ENCODE assay signal across 13 cellular contexts in genomic region chr3:21290557-21290956, GRCh38.
DNase-seq lines count a peak whose midpoint lies in the region; ATAC-seq, FAIRE-seq and TF ChIP-seq lines count a peak whose summit lies in the region.
"Had no signal": no experiment of that assay in that cellular context is flagged by ENCODE, and none has a peak within 500 bp of the region (broad histone marks: within the 10 kb centered on the region; RNA-seq: fewer than 3 reads in every experiment).

No MANE protein-coding gene starts in this region.

- no peak for TF ChIP-seq POLR2A in GM12878 (IDR thresholded peaks at IDR 0.05; ENCODE audit: low read depth, low read length)

- H3K27ac ChIP-seq in GM12878 (ENCODE audit: control insufficient read depth, insufficient read depth) (no peak overlapping the region), lower lobe of right lung (no peak overlapping the region)

- H3K9ac ChIP-seq in GM12878 (ENCODE audit: control insufficient read depth, insufficient read depth, low read length): no peak overlapping the region

- H3K36me3 Mint-ChIP-seq in Caco-2 (ENCODE audit: insufficient read depth, unreplicated experiment): no peaks in the 10 kb centered on the region

- DNase-seq in Caco-2: peak in 1 of 2 experiments; percentile 1
- DNase-seq in GM12878 (ENCODE audit: low read depth, low spot score): no peak
- no peak for DNase-seq in lower lobe of right lung
- no peak for DNase-seq in stimulated activated CD4-positive, alpha-beta T cell treated with anti-CD3 and anti-CD28 coated beads, Interleukin-1b, Interleukin-23, amount 100 ng/mL, for 48 hours
- DNase-seq in stimulated activated CD8-positive, alpha-beta memory T cell treated with anti-CD3 and anti-CD28 coated beads, Interleukin-4, amount 100 ng/mL, for 48 hours: no peak
- DNase-seq: activated naive CD4-positive, alpha-beta T cell; MG63; NK-92 treated with Interleukin-12 subunit alpha and Interleukin-12 subunit beta, amount 100 ng/mL, for 24 hours; retina had no signal

- no peak overlapping the region for H3K4me3 ChIP-seq in Caco-2 (ENCODE audit: low read depth, low read length)
- H3K4me3 ChIP-seq in GM12878: no peak overlapping the region
- no peak overlapping the region for H3K4me3 ChIP-seq in lower lobe of right lung
- H3K4me3 ChIP-seq: MG63 had no signal

- H3K4me3 Mint-ChIP-seq in Caco-2 (ENCODE audit: unreplicated experiment): no peak overlapping the region

- H3K27ac Mint-ChIP-seq in Caco-2 (ENCODE audit: unreplicated experiment): no peak overlapping the region

- H2AFZ ChIP-seq in GM12878 (ENCODE audit: control insufficient read depth, low read depth, low read length): no peak overlapping the region

- intact Hi-C loops in Caco-2 (cut with micrococcal nuclease; ENCODE audit: unreplicated experiment): no loop called here
- intact Hi-C loops in GM12878 (cut with micrococcal nuclease; ENCODE audit: unreplicated experiment): no loop called here
- intact Hi-C loops in lower lobe of right lung (cut with DNase I): no loop called here

- H3K9me3 Mint-ChIP-seq in Caco-2 (ENCODE audit: unreplicated experiment): no peaks in the 10 kb centered on the region

- H3K36me3 ChIP-seq in Caco-2 (ENCODE audit: control insufficient read depth, insufficient read depth, low read length) (no peaks in the 10 kb centered on the region), GM12878 (ENCODE audit: control insufficient read depth in 2 of 2, insufficient read depth in 2 of 2, low read length in 1 of 2) (no peaks in the 10 kb centered on the region), lower lobe of right lung (no peaks in the 10 kb centered on the region)
- H3K36me3 ChIP-seq: MG63 had no signal

- no peaks in the 10 kb centered on the region for H3K4me1 ChIP-seq in Caco-2
- no peaks in the 10 kb centered on the region for H3K4me1 ChIP-seq in GM12878 (ENCODE audit: control insufficient read depth, insufficient read depth, low read length)
- no peaks in the 10 kb centered on the region for H3K4me1 ChIP-seq in lower lobe of right lung

- peak; percentile 62 for ATAC-seq in HG03159 (IDR thresholded peaks at IDR 0.05; ENCODE audit: unreplicated experiment)
- peak; percentile 58; the same call in 1 of the 3 replicates for ATAC-seq in GM12878
- no peak for ATAC-seq in lower lobe of right lung
- ATAC-seq in GM19455 (IDR thresholded peaks at IDR 0.05; ENCODE audit: unreplicated experiment): no peak
- no peak for ATAC-seq in GM18873 (IDR thresholded peaks at IDR 0.05; ENCODE audit: low FRiP score, unreplicated experiment)

- H3K27me3 Mint-ChIP-seq in Caco-2 (ENCODE audit: insufficient read depth, unreplicated experiment): no peaks in the 10 kb centered on the region

- CTCF ChIA-PET in Caco-2 (lab: Charles Lee): no interaction called here
- CTCF ChIA-PET in GM12878 (lab: Yijun Ruan, JAX): interaction anchor here (0.6 to 1.8 kb wide), 9 partner anchors 11 to 193 kb away, joined by 3 to 7 read pairs (median 3); no protein-coding TSS in a partner anchor

- SMC1A ChIA-PET in GM12878 (lab: Charles Lee; ENCODE audit: uncharacterized antibody, unreplicated experiment): interaction anchor here (0.7 to 1.4 kb wide), 9 partner anchors 9 to 193 kb away, joined by 3 to 5 read pairs (median 3); no protein-coding TSS in a partner anchor

- in situ Hi-C loops in GM12878 (cut with MboI): no loop called here

- POLR2A ChIA-PET in Caco-2 (lab: Charles Lee): no interaction called here
- POLR2A ChIA-PET in GM12878 (lab: Charles Lee): no interaction called here

- no peak for FAIRE-seq in GM12878 (lab: Jason Lieb, UNC)
- FAIRE-seq: endometrium had no signal

- no peak overlapping the region for H3K4me2 ChIP-seq in GM12878 (ENCODE audit: control insufficient read depth, insufficient read depth)

- no peak for TF ChIP-seq EP300 in GM12878 (IDR thresholded peaks at IDR 0.05; ENCODE audit: borderline replicate concordance in 1 of 2, control insufficient read depth in 1 of 2, low read depth in 2 of 2, low read length in 2 of 2)

- BruUV-seq in Caco-2 (replicated peaks; lab: Mats Ljungman, UMichigan) (no TSS peak), GM12878 (replicated peaks; lab: Mats Ljungman, UMichigan) (no TSS peak)

- H3K4me1 Mint-ChIP-seq in Caco-2 (ENCODE audit: low read depth, unreplicated experiment): no peaks in the 10 kb centered on the region

- H3K79me2 ChIP-seq in GM12878 (ENCODE audit: control insufficient read depth, insufficient read depth, low read length): no peaks in the 10 kb centered on the region

- peak; percentile 10; the same call in 1 of the 2 replicates for TF ChIP-seq RAD21 in GM12878 (IDR thresholded peaks at IDR 0.05; ENCODE audit: insufficient read depth, low read depth, low read length)

- H3K9me3 ChIP-seq in Caco-2 (no peaks in the 10 kb centered on the region), GM12878 (replicated peaks; ENCODE audit: control insufficient read depth, insufficient read depth, low read length) (no peaks in the 10 kb centered on the region), lower lobe of right lung (no peaks in the 10 kb centered on the region)
- H3K9me3 ChIP-seq: MG63 had no signal

- TF ChIP-seq CTCF in Caco-2 (IDR thresholded peaks at IDR 0.05; ENCODE audit: insufficient read depth in 1 of 2, low read depth in 1 of 2, low read length in 1 of 2, severe bottlenecking in 1 of 2, unreplicated experiment in 1 of 2) (peak; percentile 37 to 49), GM12878 (IDR thresholded peaks at IDR 0.05 in 2 of 3, conservative IDR thresholded peaks at IDR 0.05 in 1 of 3; ENCODE audit: control insufficient read depth in 2 of 3, extremely low read depth in 1 of 3, insufficient read depth in 1 of 3, low read depth in 3 of 3, low read length in 3 of 3) (peak; percentile 16 to 51 (median 37); a peak in 4 of 6 replicates), lower lobe of right lung (IDR thresholded peaks at IDR 0.05) (peak; percentile 47)

- H3K27me3 ChIP-seq in Caco-2 (replicated peaks; ENCODE audit: control insufficient read depth, insufficient read depth, low read length) (no peaks in the 10 kb centered on the region), GM12878 (replicated peaks in 1 of 2; ENCODE audit: control insufficient read depth in 2 of 2, insufficient read depth in 2 of 2, low read length in 1 of 2) (no peaks in the 10 kb centered on the region), lower lobe of right lung (ENCODE audit: low read depth) (no peaks in the 10 kb centered on the region)
- H3K27me3 ChIP-seq: MG63 had no signal

- no peaks in the 10 kb centered on the region for H4K20me1 ChIP-seq in GM12878 (ENCODE audit: control insufficient read depth, insufficient read depth)

- RAD21 ChIA-PET in GM12878 (lab: Charles Lee; ENCODE audit: unreplicated experiment): interaction anchor here (2.4 kb wide), 1 partner anchor 194 kb away, joined by 6 read pairs; no protein-coding TSS in a partner anchor

- WGBS in GM12878 (ENCODE audit: insufficient coverage, insufficient replicate concordance, low lambda C conversion rate, missing lambda C conversion rate): 0% methylated on average over 1 of the region's 1 CpG

TF ChIP-seq in GM12878, 131 proteins besides CTCF, POLR2A, EP300 and RAD21:
- TF ChIP-seq IKZF1 (conservative IDR thresholded peaks at IDR 0.05): no peak
- no peak for TF ChIP-seq NFXL1 (IDR thresholded peaks at IDR 0.05; ENCODE audit: borderline replicate concordance)
- no peak for TF ChIP-seq PML (IDR thresholded peaks at IDR 0.05; ENCODE audit: low read length)
- no peak for TF ChIP-seq BACH1 (IDR thresholded peaks at IDR 0.05; ENCODE audit: borderline replicate concordance)
- no peak for TF ChIP-seq SMAD5 (IDR thresholded peaks at IDR 0.05; ENCODE audit: low read depth)
- TF ChIP-seq YBX1 (IDR thresholded peaks at IDR 0.05): no peak
- TF ChIP-seq IKZF2 (IDR thresholded peaks at IDR 0.05): no peak
- no peak for TF ChIP-seq SIN3A (IDR thresholded peaks at IDR 0.05; ENCODE audit: low read depth, low read length)
- no peak for TF ChIP-seq ZNF217 (IDR thresholded peaks at IDR 0.05)
- no peak for TF ChIP-seq CEBPB (IDR thresholded peaks at IDR 0.05; ENCODE audit: borderline replicate concordance in 1 of 2, low read depth in 2 of 2, low read length in 2 of 2)
- TF ChIP-seq FOXK2 (IDR thresholded peaks at IDR 0.05): no peak
- TF ChIP-seq ZZZ3 (IDR thresholded peaks at IDR 0.05; ENCODE audit: control insufficient read depth, insufficient read length, low read depth): no peak
- TF ChIP-seq TAF1 (IDR thresholded peaks at IDR 0.05; ENCODE audit: borderline replicate concordance, low read depth, low read length): no peak

Comparison
In these comparisons a context has a peak if more than half of its experiments do, and no peak if none do; other contexts are left out.
1. ATAC-seq: peak in HG03159 (single experiment) and GM12878 (single experiment); none in lower lobe of right lung (0 of 2), GM19455 (single experiment) and GM18873 (single experiment).
2. Peak in every context shown above with its lines, with median percentiles within 50 percentile points of each other: CTCF ChIP-seq.